8 cellular contexts compared by ENCODE assay signal in the genomic region with DNA sequence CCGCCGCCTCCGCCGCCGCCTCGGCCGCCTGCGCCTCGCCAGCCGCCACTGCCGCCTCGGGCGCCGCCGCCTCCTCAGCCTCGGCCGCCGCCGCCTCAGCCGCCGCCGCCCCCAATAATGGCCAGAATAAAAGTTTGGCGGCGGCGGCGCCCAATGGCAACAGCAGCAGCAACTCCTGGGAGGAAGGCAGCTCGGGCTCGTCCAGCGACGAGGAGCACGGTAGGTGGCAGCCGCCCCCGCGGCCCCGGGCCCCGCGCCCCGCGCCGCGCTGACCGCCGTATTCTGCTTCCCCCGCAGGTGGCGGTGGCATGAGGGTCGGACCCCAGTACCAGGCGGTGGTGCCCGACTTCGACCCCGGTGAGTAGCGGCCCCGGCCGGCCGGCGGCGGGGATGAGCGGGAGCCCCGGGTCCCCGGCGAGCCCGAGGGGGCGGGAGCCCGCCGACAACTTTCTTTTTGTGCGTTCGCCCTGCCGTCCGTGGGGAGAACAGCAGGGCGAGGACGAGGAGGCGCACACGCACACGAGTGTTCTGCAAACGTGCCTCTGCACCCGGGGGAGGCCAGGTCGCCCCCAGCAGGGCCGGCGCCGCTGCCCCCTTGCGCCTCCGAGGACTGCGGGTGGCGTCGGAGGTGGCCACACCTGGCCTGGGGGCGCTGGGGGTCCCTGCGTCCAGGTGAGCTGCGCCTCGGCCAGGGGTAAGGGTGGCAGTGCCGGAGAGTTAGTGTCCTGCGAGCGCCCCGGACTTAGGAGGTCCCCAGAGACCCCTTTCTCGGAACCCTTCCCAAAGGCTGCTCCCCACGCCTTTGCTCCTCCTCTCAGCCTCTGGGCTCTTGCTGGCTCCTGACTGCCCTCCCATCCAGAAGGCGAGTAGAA. TPM values are rescaled to one million over a fixed set of nuclear protein-coding genes. Genes with fewer than 3 reads are reported as not detected.
DNase-seq lines count a peak whose midpoint lies in the region; ATAC-seq and TF ChIP-seq lines count a peak whose summit lies in the region.

No MANE protein-coding gene starts in this region.

- CTCF ChIA-PET in activated naive CD4-positive, alpha-beta T cell treated with anti-CD3 and anti-CD28 coated beads for 36 hours (lab: Charles Lee): interaction anchor here (0.9 to 2.0 kb wide), 6 partner anchors 10 to 272 kb away, joined by 3 to 12 read pairs (median 6); no protein-coding TSS in a partner anchor

- peaks cover 8% of the 10 kb centered on the region for H3K79me2 ChIP-seq in parathyroid adenoma

- H2AFZ ChIP-seq in parathyroid adenoma: peak overlapping the region; percentile 90

- no peaks in the 10 kb centered on the region for H3K9me3 Mint-ChIP-seq in activated naive CD4-positive, alpha-beta T cell treated with anti-CD3 and anti-CD28 coated beads for 36 hours
- no peaks in the 10 kb centered on the region for H3K9me3 Mint-ChIP-seq in type B pancreatic cell

- peak; percentile 32 to 61 for DNase-seq in NCI-H524 (lab: John Stamatoyannopoulos, UW)
- DNase-seq in NCI-H524 treated with DMSO at 0.1 percent for 48 hours (lab: John Stamatoyannopoulos, UW): no peak
- DNase-seq in RKO (ENCODE audit: low spot score): peak; percentile 65
- DNase-seq in activated naive CD4-positive, alpha-beta T cell treated with anti-CD3 and anti-CD28 coated beads for 36 hours: peak; percentile 51
- peak; percentile 76 for DNase-seq in Right ventricle myocardium inferior (ENCODE audit: missing footprints)
- DNase-seq in type B pancreatic cell (ENCODE audit: extremely low spot score, unreplicated experiment): peak; percentile 75

- ATAC-seq in HG02973 (IDR thresholded peaks at IDR 0.05; ENCODE audit: unreplicated experiment): peak; percentile 9
- ATAC-seq in Right ventricle myocardium inferior: no peak

- H3K9me3 ChIP-seq in parathyroid adenoma (ENCODE audit: control insufficient read depth, low read length): no peaks in the 10 kb centered on the region

- peaks cover 3% of the 10 kb centered on the region for H3K36me3 Mint-ChIP-seq in activated naive CD4-positive, alpha-beta T cell treated with anti-CD3 and anti-CD28 coated beads for 36 hours (ENCODE audit: low read depth)
- H3K36me3 Mint-ChIP-seq in type B pancreatic cell: no peaks in the 10 kb centered on the region

- peaks cover 2% of the 10 kb centered on the region for H3K4me1 ChIP-seq in parathyroid adenoma

- H3K4me3 ChIP-seq in parathyroid adenoma (ENCODE audit: low read depth, low read length): peak overlapping the region; percentile 75

- peak overlapping the region; percentile 83 for H3K4me3 Mint-ChIP-seq in activated naive CD4-positive, alpha-beta T cell treated with anti-CD3 and anti-CD28 coated beads for 36 hours
- peak overlapping the region; percentile 91 for H3K4me3 Mint-ChIP-seq in type B pancreatic cell

- no peaks in the 10 kb centered on the region for H3K27me3 Mint-ChIP-seq in activated naive CD4-positive, alpha-beta T cell treated with anti-CD3 and anti-CD28 coated beads for 36 hours (ENCODE audit: low read depth)
- H3K27me3 Mint-ChIP-seq in type B pancreatic cell: no peaks in the 10 kb centered on the region

- intact Hi-C loops in activated naive CD4-positive, alpha-beta T cell treated with anti-CD3 and anti-CD28 coated beads for 36 hours (cut with micrococcal nuclease): loop anchor here (1.0 to 10.0 kb wide), 9 partner anchors 24 to 742 kb away; partner anchors contain the start of genes CINP, DYNC1H1, EIF5 and TECPR2
- intact Hi-C loops in Right ventricle myocardium inferior (cut with DNase I): loop anchor here (1.0 to 10.0 kb wide), 4 partner anchors 69 to 228 kb away; partner anchors contain the start of genes CINP and TECPR2

- no peaks in the 10 kb centered on the region for H3K27me3 ChIP-seq in parathyroid adenoma (ENCODE audit: control insufficient read depth, insufficient read depth, low read length)

- H3K4me2 ChIP-seq in parathyroid adenoma (ENCODE audit: low read length): peak overlapping the region; percentile 93

- no peak overlapping the region for H3K27ac Mint-ChIP-seq in activated naive CD4-positive, alpha-beta T cell treated with anti-CD3 and anti-CD28 coated beads for 36 hours
- H3K27ac Mint-ChIP-seq in type B pancreatic cell: peak overlapping the region; percentile 89

- H3K36me3 ChIP-seq in parathyroid adenoma (ENCODE audit: control insufficient read depth, insufficient read depth, low read length): no peaks in the 10 kb centered on the region

- peak overlapping the region; percentile 67 for H3K27ac ChIP-seq in parathyroid adenoma

- peaks cover 31% of the 10 kb centered on the region for H3K4me1 Mint-ChIP-seq in activated naive CD4-positive, alpha-beta T cell treated with anti-CD3 and anti-CD28 coated beads for 36 hours (ENCODE audit: low read depth)
- H3K4me1 Mint-ChIP-seq in type B pancreatic cell (ENCODE audit: unreplicated experiment): peaks cover 26% of the 10 kb centered on the region

- TF ChIP-seq CTCF in parathyroid adenoma (IDR thresholded peaks at IDR 0.05) (peak; percentile 25), type B pancreatic cell (conservative IDR thresholded peaks at IDR 0.05) (peak; percentile 67)

- H3K9ac ChIP-seq in parathyroid adenoma: peak overlapping the region; percentile 44

RNA-seq across cellular contexts. Expression of gene RCOR1, which starts 0.8 kb away (rescaled TPM):
- total RNA-seq in activated naive CD4-positive, alpha-beta T cell treated with anti-CD3 and anti-CD28 coated beads for 36 hours: 10 to 100 TPM; 11.9 to 12.2 TPM
- total RNA-seq in Right ventricle myocardium inferior: 11.9 TPM
- 35.3 and 37.5 TPM in 2 replicates for total RNA-seq in type B pancreatic cell (ENCODE audit: low replicate concordance)
